ENCODE assay signal across 25 cellular contexts in the genomic region with DNA sequence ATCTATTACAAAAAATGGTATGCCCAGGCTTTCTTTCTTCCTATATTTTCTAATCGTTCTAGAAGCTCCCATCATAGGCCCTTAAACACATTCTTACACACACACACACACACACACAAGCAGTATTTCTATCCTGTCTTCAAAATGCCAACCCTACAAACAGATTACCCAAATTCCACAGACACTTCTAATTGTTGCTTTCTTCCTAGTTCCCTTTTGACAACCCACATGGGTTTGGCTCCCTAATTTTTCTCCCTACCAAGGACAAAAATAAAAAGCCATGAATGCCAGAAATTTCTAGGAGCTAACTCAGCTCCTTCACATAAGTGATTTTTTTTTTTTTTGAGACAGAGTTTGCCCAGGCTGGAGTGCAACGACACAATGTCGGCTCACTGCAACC.
DNase-seq lines count a peak whose midpoint lies in the region; ATAC-seq, FAIRE-seq and TF ChIP-seq lines count a peak whose summit lies in the region.
"Had no signal": no experiment of that assay in that cellular context is flagged by ENCODE, and none has a peak within 500 bp of the region (broad histone marks: within the 10 kb centered on the region; RNA-seq: fewer than 3 reads in every experiment).

No MANE protein-coding gene starts in this region.

- H3K23ac ChIP-seq in trophoblast cell (ENCODE audit: low read length): no peak overlapping the region

- H3K79me1 ChIP-seq in trophoblast cell (ENCODE audit: low read length): no peaks in the 10 kb centered on the region

- H3K79me2 ChIP-seq in astrocyte (ENCODE audit: insufficient read depth, low read length) (no peaks in the 10 kb centered on the region), trophoblast cell (ENCODE audit: control insufficient read depth, insufficient read depth, low read length, poor library complexity) (no peaks in the 10 kb centered on the region)

- peaks cover 5% of the 10 kb centered on the region for H3K27me3 Mint-ChIP-seq in astrocyte (ENCODE audit: low read depth, unreplicated experiment)
- H3K27me3 Mint-ChIP-seq in T-cell: peaks cover 1 to 3% of the 10 kb centered on the region in 2 donors
- H3K27me3 Mint-ChIP-seq: CD4-positive, alpha-beta T cell; CD8-positive, alpha-beta memory T cell had no signal

- H3K27ac ChIP-seq in astrocyte (ENCODE audit: low read depth, low read length): no peak overlapping the region
- H3K27ac ChIP-seq in trophoblast cell (ENCODE audit: low read depth, low read length): no peak overlapping the region
- H3K27ac ChIP-seq: 22Rv1; BLaER1 treated with 17β-estradiol and CSF1 and Interleukin-3, amounts not matched to agents 10 nM and 100 nM had no signal

- H3K4me1 ChIP-seq in astrocyte (ENCODE audit: insufficient read depth, low read length): no peaks in the 10 kb centered on the region
- peaks cover 0 to 2% of the 10 kb centered on the region in 2 experiments for H3K4me1 ChIP-seq in trophoblast cell (ENCODE audit: control insufficient read depth in 1 of 2, insufficient read depth in 2 of 2, low read length in 2 of 2)
- H3K4me1 ChIP-seq in mucosa of descending colon (ENCODE audit: low read depth): no peaks in the 10 kb centered on the region
- H3K4me1 ChIP-seq: BE2C; BLaER1 treated with 17β-estradiol and CSF1 and Interleukin-3, amounts not matched to agents 10 nM and 100 nM; HAP-1 had no signal

- H3K27me3 ChIP-seq in astrocyte (ENCODE audit: insufficient read depth, low read length) (no peaks in the 10 kb centered on the region), trophoblast cell (ENCODE audit: insufficient read depth, low read length) (no peaks in the 10 kb centered on the region)
- H3K27me3 ChIP-seq: BE2C; BLaER1 treated with 17β-estradiol and CSF1 and Interleukin-3, amounts not matched to agents 10 nM and 100 nM had no signal

- no peak overlapping the region for H2AK5ac ChIP-seq in trophoblast cell (ENCODE audit: low read length)

- no peak overlapping the region for H2BK120ac ChIP-seq in trophoblast cell (ENCODE audit: insufficient read depth, low read length, poor library complexity)

- H2AFZ ChIP-seq in astrocyte (ENCODE audit: low read depth, low read length): no peak overlapping the region
- no peak overlapping the region for H2AFZ ChIP-seq in trophoblast cell (ENCODE audit: insufficient read depth, low read length, poor library complexity)
- H2AFZ ChIP-seq: GM23338 had no signal

- CTCF ChIA-PET in AG04449 (lab: Yijun Ruan, JAX) (interaction anchor here (1.0 kb wide), 1 partner anchor 200 kb away, joined by 3 read pairs; no protein-coding TSS in a partner anchor), T-cell (lab: Charles Lee) (no interaction called here)

- intact Hi-C loops in mucosa of descending colon (cut with DNase I, micrococcal nuclease): no loop called here

- H3K27ac Mint-ChIP-seq in astrocyte (ENCODE audit: unreplicated experiment) (no peak overlapping the region), T-cell (no peak overlapping the region)
- H3K27ac Mint-ChIP-seq: CD4-positive, alpha-beta T cell; CD8-positive, alpha-beta memory T cell; GM23338; HFFc6 had no signal

- no peak overlapping the region for H4K12ac ChIP-seq in trophoblast cell (ENCODE audit: low read depth, low read length)

- no peak overlapping the region for H3K9ac ChIP-seq in astrocyte (ENCODE audit: low read length)
- no peak overlapping the region for H3K9ac ChIP-seq in trophoblast cell (ENCODE audit: low read length)
- H3K9ac ChIP-seq: BLaER1 treated with 17β-estradiol and CSF1 and Interleukin-3, amounts not matched to agents 10 nM and 100 nM had no signal

- H3K14ac ChIP-seq in trophoblast cell (ENCODE audit: low read length): no peak overlapping the region

- H3K4me1 Mint-ChIP-seq in astrocyte (ENCODE audit: low read depth, unreplicated experiment) (peaks cover 4% of the 10 kb centered on the region), T-cell (no peaks in the 10 kb centered on the region)
- H3K4me1 Mint-ChIP-seq: CD14-positive monocyte; CD8-positive, alpha-beta memory T cell had no signal

- peaks cover 3% of the 10 kb centered on the region for H3K9me3 ChIP-seq in astrocyte (ENCODE audit: insufficient read depth, low read depth, low read length)
- no peaks in the 10 kb centered on the region for H3K9me3 ChIP-seq in trophoblast cell (ENCODE audit: insufficient read depth, low read depth, low read length)
- no peaks in the 10 kb centered on the region for H3K9me3 ChIP-seq in mucosa of descending colon
- H3K9me3 ChIP-seq: BE2C; BLaER1 treated with 17β-estradiol and CSF1 and Interleukin-3, amounts not matched to agents 10 nM and 100 nM; HAP-1 had no signal

- WGBS in trophoblast cell (ENCODE audit: extremely low coverage, insufficient coverage, insufficient read length): no CpG with 5 or more reads among the region's 3 CpGs

- TF ChIP-seq CTCF in AG04449 (IDR thresholded peaks at IDR 0.05; ENCODE audit: insufficient read depth, low read length, missing control alignments) (no peak), astrocyte (IDR thresholded peaks at IDR 0.05; ENCODE audit: insufficient read depth, low read depth, low read length) (no peak), mucosa of descending colon (IDR thresholded peaks at IDR 0.05) (no peak)

- H3K4me2 ChIP-seq in astrocyte (ENCODE audit: low read length) (no peak overlapping the region), trophoblast cell (ENCODE audit: low read length) (no peak overlapping the region)
- H3K4me2 ChIP-seq: BLaER1 treated with 17β-estradiol and CSF1 and Interleukin-3, amounts not matched to agents 10 nM and 100 nM; GM23338 had no signal

- H4K8ac ChIP-seq in trophoblast cell (ENCODE audit: low read depth, low read length): no peak overlapping the region

- H3K18ac ChIP-seq in trophoblast cell (ENCODE audit: low read length): no peak overlapping the region

- no peaks in the 10 kb centered on the region for H3K36me3 Mint-ChIP-seq in astrocyte (ENCODE audit: low read depth, unreplicated experiment)
- no peaks in the 10 kb centered on the region for H3K36me3 Mint-ChIP-seq in T-cell
- H3K36me3 Mint-ChIP-seq: CD14-positive monocyte had no signal

- H4K20me1 ChIP-seq in astrocyte (ENCODE audit: insufficient read depth, low read length): no peaks in the 10 kb centered on the region
- H4K20me1 ChIP-seq: BLaER1 treated with 17β-estradiol and CSF1 and Interleukin-3, amounts not matched to agents 10 nM and 100 nM had no signal

- peaks cover 4% of the 10 kb centered on the region for H3K9me3 Mint-ChIP-seq in astrocyte (ENCODE audit: unreplicated experiment)
- H3K9me3 Mint-ChIP-seq in T-cell: no peaks in the 10 kb centered on the region
- H3K9me3 Mint-ChIP-seq: CD4-positive, alpha-beta T cell; GM23338; HFFc6 had no signal

- H3K4me3 Mint-ChIP-seq in astrocyte (ENCODE audit: unreplicated experiment) (no peak overlapping the region), T-cell (no peak overlapping the region)
- H3K4me3 Mint-ChIP-seq: CD14-positive monocyte; CD4-positive, alpha-beta T cell; CD8-positive, alpha-beta memory T cell; GM23338; HFFc6 had no signal

- H2BK12ac ChIP-seq in trophoblast cell (ENCODE audit: low read length): no peak overlapping the region

- no peak overlapping the region for H3K4me3 ChIP-seq in AG04449 (ENCODE audit: low read depth, low read length)
- no peak overlapping the region for H3K4me3 ChIP-seq in astrocyte (ENCODE audit: insufficient read depth, low read depth, low read length)
- no peak overlapping the region for H3K4me3 ChIP-seq in trophoblast cell (ENCODE audit: low read depth, low read length)
- H3K4me3 ChIP-seq in mucosa of descending colon: no peak overlapping the region
- H3K4me3 ChIP-seq: BLaER1 treated with 17β-estradiol and CSF1 and Interleukin-3, amounts not matched to agents 10 nM and 100 nM; GM12878; GM23338; HAP-1 had no signal

- no peak overlapping the region for H2BK5ac ChIP-seq in trophoblast cell (ENCODE audit: low read depth, low read length, poor library complexity)

- peak; percentile 31 for DNase-seq in AG04449 (ENCODE audit: low read depth, low spot score)
- peak; percentile 43 for DNase-seq in AG20443 (ENCODE audit: low spot score)
- peak; percentile 8 for DNase-seq in astrocyte (ENCODE audit: low read depth)
- DNase-seq in trophoblast cell: peak; percentile 7 to 41
- no peak for DNase-seq in mucosa of descending colon
- no peak for DNase-seq in T-cell
- DNase-seq: AML-193; BE2C; CD4-positive, alpha-beta T cell; CD8-positive, alpha-beta memory T cell; DMS 273 treated with DMSO at 0.1 percent for 48 hours; DMS79 treated with DMSO at 0.1 percent for 48 hours; HFFc6 had no signal

- H4K91ac ChIP-seq in trophoblast cell (ENCODE audit: low read depth, low read length): no peak overlapping the region

- POLR2A ChIA-PET in AG04449 (lab: Yijun Ruan, JAX): no interaction called here
- POLR2A ChIA-PET in T-cell (lab: Charles Lee): no interaction called here

- no peak for ATAC-seq in GM21423 (IDR thresholded peaks at IDR 0.05; ENCODE audit: unreplicated experiment)
- no peak for ATAC-seq in mucosa of descending colon
- no peak for ATAC-seq in T-cell (replicated peaks in 1 of 4)
- ATAC-seq in HG03460 (IDR thresholded peaks at IDR 0.05; ENCODE audit: unreplicated experiment): no peak
- ATAC-seq: GM12878, GM23338 had no signal

- no peak overlapping the region for H3K4ac ChIP-seq in trophoblast cell (ENCODE audit: low read depth, low read length)

- no peaks in the 10 kb centered on the region for H3K36me3 ChIP-seq in astrocyte (ENCODE audit: insufficient read depth, low read length)
- no peaks in the 10 kb centered on the region for H3K36me3 ChIP-seq in trophoblast cell (ENCODE audit: control insufficient read depth in 1 of 2, insufficient read depth in 2 of 2, low read length in 2 of 2)
- no peaks in the 10 kb centered on the region for H3K36me3 ChIP-seq in mucosa of descending colon (ENCODE audit: low read depth)
- H3K36me3 ChIP-seq: BE2C; BLaER1 treated with 17β-estradiol and CSF1 and Interleukin-3, amounts not matched to agents 10 nM and 100 nM; HAP-1 had no signal

- peak; percentile 62 for FAIRE-seq in astrocyte (lab: Jason Lieb, UNC)
- FAIRE-seq: A204.1, D721Med, G401.6, GM12878, GM19239 had no signal

Comparison
In these comparisons a context has a peak if more than half of its experiments do, and no peak if none do; other contexts are left out.
1. DNase-seq: peak in AG04449 (single experiment), AG20443 (single experiment), astrocyte (single experiment) and trophoblast cell (2 of 2); none in mucosa of descending colon (0 of 3) and T-cell (0 of 34).